25 cellular contexts compared by ENCODE assay signal in the genomic region with DNA sequence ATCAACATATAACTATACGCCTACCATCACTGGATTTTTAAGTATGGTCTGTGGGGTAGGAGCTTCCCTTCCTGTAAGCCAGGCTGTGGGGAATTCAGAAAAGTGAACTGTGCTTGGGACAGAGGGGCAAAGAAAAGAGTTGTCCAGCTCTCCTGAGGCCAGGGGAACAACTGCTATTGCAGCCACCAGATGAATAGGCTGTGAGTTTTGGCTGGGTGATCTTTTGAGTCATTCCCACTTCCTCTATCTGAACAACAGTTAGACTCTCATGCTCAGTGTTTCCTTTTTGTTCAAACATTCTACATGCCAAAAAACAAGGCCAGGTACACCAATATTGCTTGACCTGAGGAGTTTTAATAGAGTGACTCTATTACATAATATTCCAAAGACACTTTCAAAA.
"Had no signal": no experiment of that assay in that cellular context is flagged by ENCODE, and none has a peak within 500 bp of the region (broad histone marks: within the 10 kb centered on the region; RNA-seq: fewer than 3 reads in every experiment).

No MANE protein-coding gene starts in this region.

- H3K4me1 ChIP-seq: spleen had no signal

- H3K4me3 Mint-ChIP-seq: activated CD4-positive, alpha-beta T cell treated with anti-CD3 and anti-CD28 coated beads for 36 hours; activated T-helper 1 cell treated with anti-CD3 and anti-CD28 coated beads, Interleukin-12 subunit alpha, Interleukin-12 subunit beta, Interleukin-2, Interleukin-4 antibody, amounts not matched to agents 30 ng/mL and 10 ng/mL and 1 ng/mL, durations not matched to agents 14 hours and 24 hours and 36 hours; endodermal cell; nephron; stimulated activated memory B cell treated with anti-CD40 and anti-IgM and Interleukin-4, amounts not matched to agents 10 μg/mL and 1 μg/mL and 100 μg/mL, for 72 hours; WTC11 had no signal

- H3K27me3 ChIP-seq: spleen, testis, upper lobe of left lung had no signal

- H3K4me1 Mint-ChIP-seq: activated CD4-positive, alpha-beta T cell treated with anti-CD3 and anti-CD28 coated beads for 36 hours; endodermal cell; stimulated activated memory B cell treated with anti-CD40 and anti-IgM and Interleukin-4, amounts not matched to agents 10 μg/mL and 1 μg/mL and 100 μg/mL, for 72 hours had no signal

- H3K36me3 Mint-ChIP-seq: activated naive CD4-positive, alpha-beta T cell treated with anti-CD3 and anti-CD28 coated beads, Interleukin-2, amount 50 U/mL, for 72 hours; stimulated activated memory B cell treated with anti-CD40 and anti-IgM and Interleukin-4, amounts not matched to agents 10 μg/mL and 1 μg/mL and 100 μg/mL, for 72 hours had no signal

- H3K27me3 Mint-ChIP-seq: activated CD4-positive, alpha-beta T cell treated with anti-CD3 and anti-CD28 coated beads for 36 hours; stimulated activated memory B cell treated with anti-CD40 and anti-IgM and Interleukin-4, amounts not matched to agents 10 μg/mL and 1 μg/mL and 100 μg/mL, for 72 hours had no signal

- H3K27ac ChIP-seq: spleen, testis, upper lobe of left lung had no signal

- H3K27ac Mint-ChIP-seq: activated CD4-positive, alpha-beta T cell treated with anti-CD3 and anti-CD28 coated beads for 36 hours; activated naive CD4-positive, alpha-beta T cell treated with anti-CD3 and anti-CD28 coated beads, Interleukin-2, amount 50 U/mL, for 72 hours; activated T-helper 1 cell treated with anti-CD3 and anti-CD28 coated beads, Interleukin-12 subunit alpha, Interleukin-12 subunit beta, Interleukin-2, Interleukin-4 antibody, amounts not matched to agents 30 ng/mL and 10 ng/mL and 1 ng/mL, durations not matched to agents 14 hours and 24 hours and 36 hours; endodermal cell; nephron; stimulated activated memory B cell treated with anti-CD40 and anti-IgM and Interleukin-4, amounts not matched to agents 10 μg/mL and 1 μg/mL and 100 μg/mL, for 72 hours; WTC11 had no signal

- H3K9me3 ChIP-seq: testis, upper lobe of left lung had no signal

- H3K36me3 ChIP-seq: spleen, upper lobe of left lung had no signal

- FAIRE-seq: colon, islet of Langerhans, TTC549 had no signal

- ATAC-seq: activated CD4-positive, alpha-beta T cell treated with anti-CD3 and anti-CD28 coated beads for 36 hours; activated naive CD4-positive, alpha-beta T cell treated with anti-CD3 and anti-CD28 coated beads, Interleukin-2, amount 50 U/mL, for 72 hours; esophagus mucosa; left lobe of liver; sciatic nerve; stimulated activated memory B cell treated with anti-CD40 and anti-IgM and Interleukin-4, amounts not matched to agents 10 μg/mL and 1 μg/mL and 100 μg/mL, for 72 hours; WTC11 had no signal

- DNase-seq: activated CD4-positive, alpha-beta T cell treated with anti-CD3 and anti-CD28 coated beads for 36 hours; activated CD4-positive, alpha-beta T cell treated with anti-CD3 and anti-CD28 coated beads, Interleukin-2, amount 50 U/mL, for 48 hours; activated gamma-delta T cell treated with Interleukin-2 at 50 U/mL for 16 hours; activated T-cell treated with anti-CD3 and anti-CD28 coated beads for 4 hours; caudate nucleus; endodermal cell; hippocampal formation; midbrain; nucleus accumbens; spleen; stimulated activated CD4-positive, alpha-beta T cell treated with anti-CD3 and anti-CD28 coated beads, Interleukin-4, amount 100 ng/mL, for 4 hours; testis; upper lobe of left lung had no signal

- H3K4me3 ChIP-seq: lung, spleen, testis, upper lobe of left lung had no signal
